In genomic region chr16:68646948-68647659, GRCh38 we compare ENCODE assay signal across 20 cellular contexts. TPM values are rescaled to one million over a fixed set of nuclear protein-coding genes. Genes with fewer than 3 reads are reported as not detected.
DNase-seq lines count a peak whose midpoint lies in the region; ATAC-seq, FAIRE-seq and TF ChIP-seq lines count a peak whose summit lies in the region.
"Had no signal": no experiment of that assay in that cellular context is flagged by ENCODE, and none has a peak within 500 bp of the region (broad histone marks: within the 10 kb centered on the region; RNA-seq: fewer than 3 reads in every experiment).

No MANE protein-coding gene starts in this region.

- no peaks in the 10 kb centered on the region for H3K9me3 ChIP-seq in HepG2 (ENCODE audit: low read length)
- H3K9me3 ChIP-seq in right lobe of liver: no peaks in the 10 kb centered on the region
- no peaks in the 10 kb centered on the region for H3K9me3 ChIP-seq in iPS-18a (ENCODE audit: control insufficient read depth, low read depth, low read length)
- H3K9me3 ChIP-seq in thymus (ENCODE audit: control insufficient read depth): no peaks in the 10 kb centered on the region
- H3K9me3 ChIP-seq: left lung, right atrium auricular region, upper lobe of right lung had no signal

- no peaks in the 10 kb centered on the region; the same call in 1 of the 2 replicates for H4K20me1 ChIP-seq in HepG2 (ENCODE audit: insufficient read depth, low read length)

- no peak overlapping the region for H3K27ac ChIP-seq in HepG2 (ENCODE audit: extremely low read length, insufficient read depth, low read length)
- no peak overlapping the region for H3K27ac ChIP-seq in right lobe of liver
- H3K27ac ChIP-seq in RWPE1: peak overlapping the region; percentile 82
- H3K27ac ChIP-seq in iPS-18a (ENCODE audit: low read length): no peak overlapping the region
- H3K27ac ChIP-seq in thymus (ENCODE audit: low read depth): peak overlapping the region; percentile 5
- H3K27ac ChIP-seq: left lung, right atrium auricular region, upper lobe of right lung had no signal

- TF ChIP-seq EP300 in HepG2 (IDR thresholded peaks at IDR 0.05; ENCODE audit: low read depth in 2 of 2, low read length in 2 of 2): no peak
- TF ChIP-seq EP300 in HepG2 (CRISPR knock-in tag; IDR thresholded peaks at IDR 0.05; ENCODE audit: borderline replicate concordance): no peak

- CTCF ChIA-PET in HepG2 (lab: Yijun Ruan, JAX; ENCODE audit: low intra/inter-chr PET ratio, low total read pairs) (no interaction called here), RWPE1 (lab: Yijun Ruan, JAX) (interaction anchor here (0.6 to 1.2 kb wide), 5 partner anchors 11 to 477 kb away, joined by 3 to 7 read pairs (median 4); no protein-coding TSS in a partner anchor)

- WGBS in HepG2 (ENCODE audit: low lambda C conversion rate): 68% methylated on average over 18 of the region's 18 CpGs
- 67% methylated on average over 16 of the region's 18 CpGs for WGBS in right lobe of liver (ENCODE audit: insufficient coverage, low coverage, low lambda C conversion rate, missing lambda C conversion rate)
- WGBS in thymus: 70% methylated on average over 18 of the region's 18 CpGs

- no peak overlapping the region for H3K4me3 ChIP-seq in HepG2 (replicated peaks in 1 of 3; ENCODE audit: insufficient read depth in 1 of 3, low read depth in 2 of 3, low read length in 3 of 3)
- no peak overlapping the region for H3K4me3 ChIP-seq in right lobe of liver
- peak overlapping the region; percentile 88 for H3K4me3 ChIP-seq in iPS-18a (ENCODE audit: low read length)
- no peak overlapping the region for H3K4me3 ChIP-seq in thymus (ENCODE audit: low read length)
- H3K4me3 ChIP-seq: right atrium auricular region had no signal

- DNase-seq in HepG2 (ENCODE audit: low spot score) (no peak), right lobe of liver (no peak), RWPE1 (ENCODE audit: low spot score) (no peak), middle frontal gyrus (ENCODE audit: extremely low spot score, low spot score) (no peak), NOMO-1 treated with dmso at 0.1 percent for 144 hours (lab: John Stamatoyannopoulos, UW; ENCODE audit: unreplicated experiment) (no peak)
- DNase-seq: activated CD4-positive, alpha-beta T cell treated with anti-CD3 and anti-CD28 coated beads for 4 hours; activated T-cell treated with anti-CD3 and anti-CD28 coated beads, Interleukin-2, amount 50 U/mL, for 24 hours; COR-L47; left lung; MM.1S; naive B cell; NCI-H2029; NCI-H526 treated with DMSO at 0.1 percent for 48 hours; Right ventricle myocardium superior; stimulated activated CD4-positive, alpha-beta T cell treated with anti-CD3 and anti-CD28 coated beads, Interleukin-2, amount 100 ng/mL, for 48 hours; upper lobe of right lung had no signal

- BruUV-seq in HepG2 (replicated peaks; lab: Mats Ljungman, UMichigan): no TSS peak

- no peak for ATAC-seq in HepG2
- no peak for ATAC-seq in right lobe of liver
- no peak for ATAC-seq in HG03025 (IDR thresholded peaks at IDR 0.05; ENCODE audit: low FRiP score, unreplicated experiment)
- ATAC-seq: left lung, upper lobe of right lung had no signal

- intact Hi-C loops in HepG2 (cut with micrococcal nuclease; ENCODE audit: unreplicated experiment) (no loop called here), right lobe of liver (cut with DNase I) (no loop called here)

- H2AFZ ChIP-seq in HepG2 (ENCODE audit: low read length): no peak overlapping the region

- H3K36me3 ChIP-seq in HepG2 (replicated peaks in 1 of 2; ENCODE audit: control insufficient read depth in 1 of 2, insufficient read depth in 2 of 2, low read length in 2 of 2): no peaks in the 10 kb centered on the region
- no peaks in the 10 kb centered on the region for H3K36me3 ChIP-seq in right lobe of liver
- peaks cover 5% of the 10 kb centered on the region for H3K36me3 ChIP-seq in iPS-18a (ENCODE audit: control insufficient read depth, low read depth, low read length)
- no peaks in the 10 kb centered on the region for H3K36me3 ChIP-seq in thymus (ENCODE audit: control insufficient read depth, insufficient read depth)
- H3K36me3 ChIP-seq: left lung, right atrium auricular region, upper lobe of right lung had no signal

- H3K9ac ChIP-seq in HepG2 (ENCODE audit: insufficient read depth, low read depth, low read length): no peak overlapping the region
- H3K9ac ChIP-seq in iPS-18a (ENCODE audit: low read length): peak overlapping the region; percentile 79

- TF ChIP-seq CTCF in HepG2 (CRISPR knock-in tag; IDR thresholded peaks at IDR 0.05) (no peak), right lobe of liver (IDR thresholded peaks at IDR 0.05) (no peak), RWPE1 (conservative IDR thresholded peaks at IDR 0.05; ENCODE audit: low read depth) (no peak)

- in situ Hi-C loops in HepG2 (cut with HindIII; ENCODE audit: extremely low pct_ligation_motif_present, low pct_unique_long_range_greater_than_20kb): no loop called here

- no peak for FAIRE-seq in HepG2 (lab: Jason Lieb, UNC)

- H3K79me2 ChIP-seq in HepG2 (ENCODE audit: insufficient read depth, low read length): no peaks in the 10 kb centered on the region

- H3K27me3 ChIP-seq in HepG2 (ENCODE audit: control insufficient read depth in 1 of 2, insufficient read depth in 2 of 2, low read length in 2 of 2): peaks cover 20 to 69% of the 10 kb centered on the region in 2 experiments
- H3K27me3 ChIP-seq in right lobe of liver: peaks cover 9 to 25% of the 10 kb centered on the region in 2 donors
- peaks cover 26% of the 10 kb centered on the region for H3K27me3 ChIP-seq in iPS-18a (ENCODE audit: control insufficient read depth, insufficient read depth, low read length)
- peaks cover 61% of the 10 kb centered on the region for H3K27me3 ChIP-seq in thymus (ENCODE audit: control insufficient read depth, insufficient read depth)

- TF ChIP-seq RAD21 in HepG2 (CRISPR knock-in tag; IDR thresholded peaks at IDR 0.05): no peak

- POLR2A ChIA-PET in HepG2 (lab: Yijun Ruan, JAX): no interaction called here
- POLR2A ChIA-PET in RWPE1 (lab: Yijun Ruan, JAX; ENCODE audit: low non-redundant PET): interaction anchor here (0.5 kb wide), 1 partner anchor 24 kb away, joined by 7 read pairs; no protein-coding TSS in a partner anchor

- H3K4me2 ChIP-seq in HepG2 (ENCODE audit: low read depth, low read length): no peak overlapping the region

- peaks cover 24% of the 10 kb centered on the region for H3K4me1 ChIP-seq in HepG2 (ENCODE audit: insufficient read depth, low read length)
- H3K4me1 ChIP-seq in right lobe of liver: peaks cover 0 to 16% (median 0%) of the 10 kb centered on the region in 4 donors
- peaks cover 22% of the 10 kb centered on the region for H3K4me1 ChIP-seq in iPS-18a (ENCODE audit: control insufficient read depth, low read depth, low read length)
- H3K4me1 ChIP-seq in thymus (ENCODE audit: control insufficient read depth, insufficient read depth, low read length): peaks cover 6% of the 10 kb centered on the region

- no peak for TF ChIP-seq POLR2A in HepG2 (IDR thresholded peaks at IDR 0.05; ENCODE audit: insufficient read depth in 1 of 2, low read depth in 2 of 2, low read length in 2 of 2)
- no peak for TF ChIP-seq POLR2A in right lobe of liver (IDR thresholded peaks at IDR 0.05)

TF ChIP-seq in HepG2, 621 proteins besides CTCF, POLR2A, EP300 and RAD21:
- TF ChIP-seq ATF7 (IDR thresholded peaks at IDR 0.05) (peak; percentile 59), ATF7 (CRISPR knock-in tag; IDR thresholded peaks at IDR 0.05) (no peak), MEIS2 (CRISPR knock-in tag; IDR thresholded peaks at IDR 0.05) (no peak)

RNA-seq across cellular contexts. Expression of gene CDH3, which starts 2.0 kb away (rescaled TPM):
- total RNA-seq in HepG2 (2016; rRNA removed; fragmentation: Illumina TruSeq; extraction: Trizol): not detected in 2 replicates
- not detected in 2 replicates for total RNA-seq in HepG2 (2016; cell fraction: cytosol; rRNA removed; fragmentation: Illumina TruSeq; extraction: Trizol; ENCODE audit: low read depth)
- total RNA-seq in HepG2 (2016; cell fraction: insoluble cytoplasmic fraction; rRNA removed; fragmentation: Illumina TruSeq; extraction: Trizol): not detected in 2 replicates
- total RNA-seq in HepG2 (2016; cell fraction: membrane; rRNA removed; fragmentation: Illumina TruSeq; extraction: Trizol): not detected in 2 replicates
- total RNA-seq in HepG2 (2016; cell fraction: nucleus; rRNA removed; fragmentation: Illumina TruSeq; extraction: Trizol): 0.22 TPM in 1 of 2 replicates, not detected in the other
- 0.11 and 0.57 TPM in 2 replicates for polyA plus RNA-seq in HepG2 (2011; rRNA removed)
- polyA plus RNA-seq in HepG2 (2011; cell fraction: cytosol; rRNA removed): 0.09 and 0.32 TPM in 2 replicates
- 0.19 and 0.23 TPM in 2 replicates for polyA plus RNA-seq in HepG2 (2011; cell fraction: nucleus; rRNA removed)
- 0.12 and 0.25 TPM in 2 replicates for polyA plus RNA-seq in HepG2 (2012)
- not detected in 2 replicates for polyA plus RNA-seq in HepG2 (2016; cell fraction: cytosol; fragmentation: Illumina TruSeq; extraction: Trizol; ENCODE audit: low read depth)
- polyA plus RNA-seq in HepG2 (2016; cell fraction: insoluble cytoplasmic fraction; fragmentation: Illumina TruSeq; extraction: Trizol; ENCODE audit: low read depth): 0.22 TPM in 1 of 2 replicates, not detected in the other
- not detected in 2 replicates for polyA plus RNA-seq in HepG2 (2016; cell fraction: membrane; fragmentation: Illumina TruSeq; extraction: Trizol; ENCODE audit: low read depth)
- polyA plus RNA-seq in HepG2 (2016; cell fraction: nucleus; fragmentation: Illumina TruSeq; extraction: Trizol; ENCODE audit: insufficient read depth, low read depth): not detected in 2 replicates
- polyA minus RNA-seq in HepG2 (2011; rRNA and poly(A)+ RNA removed; ENCODE audit: low replicate concordance): 1.1 TPM in 1 of 2 replicates, not detected in the other
- not detected in 2 replicates for polyA minus RNA-seq in HepG2 (2011; cell fraction: cytosol; rRNA and poly(A)+ RNA removed)
- not detected in 2 replicates for polyA minus RNA-seq in HepG2 (2011; cell fraction: nucleus; rRNA and poly(A)+ RNA removed)
- total RNA-seq in right lobe of liver: under 1 TPM in 1 of 6 experiments, not detected in 5; 0.06 TPM
- 47.5 TPM for polyA plus RNA-seq in thymus
- total RNA-seq: Right ventricle myocardium superior had no signal

Comparison
In these comparisons a context has a peak if more than half of its experiments do, and no peak if none do; other contexts are left out.
1. H3K27ac ChIP-seq: peak in RWPE1 (single experiment) and thymus (single experiment); none in HepG2 (single experiment), right lobe of liver (0 of 3) and iPS-18a (single experiment).